Comparison of ENCODE assay signal across 8 cellular contexts in the genomic region with DNA sequence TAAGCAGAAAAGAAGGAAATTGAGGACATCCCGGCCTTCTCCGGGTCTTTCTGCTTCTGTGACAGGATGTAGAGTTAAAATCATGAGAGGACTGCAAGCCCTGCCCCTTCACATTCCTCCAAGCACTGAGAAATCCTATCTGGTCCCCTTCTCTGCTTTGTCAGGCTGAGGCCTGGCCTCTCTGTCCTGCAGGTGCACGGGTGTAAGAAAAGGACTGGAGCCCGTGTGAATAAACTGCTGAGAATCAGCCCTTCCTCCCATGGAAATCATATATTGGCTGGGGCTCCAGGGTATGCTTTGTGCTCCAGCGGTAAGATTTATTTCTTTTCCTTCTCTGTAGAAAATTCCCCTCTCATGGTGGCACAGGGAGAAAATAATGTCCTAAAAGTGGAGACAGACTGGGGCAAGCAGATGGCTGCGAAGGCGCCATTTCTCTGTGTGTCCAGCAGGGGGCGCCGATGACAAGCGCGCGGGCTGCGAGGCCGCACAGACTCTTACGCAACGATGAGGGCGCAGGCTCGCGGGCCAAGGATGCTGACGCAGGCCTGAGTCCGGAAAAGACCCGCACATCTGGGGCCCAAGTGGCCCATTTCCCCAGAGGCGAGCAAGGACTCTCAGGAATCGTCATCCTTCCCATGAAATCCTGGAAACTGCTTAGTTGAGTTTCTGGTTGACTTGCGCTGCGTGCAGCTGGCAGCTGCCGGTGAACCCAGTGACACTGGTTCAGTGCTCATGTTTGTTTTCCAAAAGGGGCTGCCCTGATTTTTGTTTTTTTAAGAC.
DNase-seq lines count a peak whose midpoint lies in the region; ATAC-seq, FAIRE-seq and TF ChIP-seq lines count a peak whose summit lies in the region.

No MANE protein-coding gene starts in this region.

- H3K27me3 ChIP-seq in Loucy (ENCODE audit: insufficient read depth, low read length, poor library complexity, severe bottlenecking): no peaks in the 10 kb centered on the region
- H3K27me3 ChIP-seq in RWPE2 (ENCODE audit: insufficient read depth, poor library complexity, severe bottlenecking): no peaks in the 10 kb centered on the region
- H3K27me3 ChIP-seq in gastroesophageal sphincter: no peaks in the 10 kb centered on the region
- H3K27me3 ChIP-seq in neuronal stem cell (ENCODE audit: control insufficient read depth in 3 of 3, insufficient read depth in 3 of 3, low read depth in 1 of 3, low read length in 3 of 3): no peaks in the 10 kb centered on the region
- H3K27me3 ChIP-seq in subcutaneous abdominal adipose tissue (ENCODE audit: control insufficient read depth in 5 of 5, insufficient read depth in 4 of 5, low read length in 5 of 5): no peaks in the 10 kb centered on the region

- H3K36me3 ChIP-seq in Loucy (ENCODE audit: insufficient read depth, low read length) (no peaks in the 10 kb centered on the region), RWPE2 (ENCODE audit: low read depth) (no peaks in the 10 kb centered on the region), gastroesophageal sphincter (no peaks in the 10 kb centered on the region), neuronal stem cell (replicated peaks in 1 of 2; ENCODE audit: control insufficient read depth in 2 of 2, insufficient read depth in 2 of 2, low read length in 2 of 2) (no peaks in the 10 kb centered on the region), subcutaneous abdominal adipose tissue (ENCODE audit: control insufficient read depth in 5 of 5, insufficient read depth in 5 of 5, low read length in 5 of 5) (no peaks in the 10 kb centered on the region)

- no peak for TF ChIP-seq POLR2A in gastroesophageal sphincter (IDR thresholded peaks at IDR 0.05)

- no peak overlapping the region for H3K14ac ChIP-seq in neuronal stem cell (ENCODE audit: low read length)

- DNase-seq in HCEC 1CT (peak; percentile 92), RWPE2 (ENCODE audit: low spot score) (no peak), activated gamma-delta T cell treated with Interleukin-2 at 50 U/mL for 16 hours (peak; percentile 69), neuronal stem cell (ENCODE audit: low spot score) (peak; percentile 68)

- H2AK5ac ChIP-seq in neuronal stem cell (ENCODE audit: low read depth, low read length): no peak overlapping the region

- WGBS in gastroesophageal sphincter (ENCODE audit: low coverage in 1 of 2), 2 donors: 45% methylated on average over 6 to 9 of the region's 27 CpGs
- WGBS in neuronal stem cell (ENCODE audit: extremely low coverage in 2 of 2, insufficient read length in 2 of 2, insufficient replicate concordance in 1 of 2), 2 donors: no CpG with 5 or more reads among the region's 27 CpGs

- H3K4me2 ChIP-seq in Loucy (ENCODE audit: low read depth, low read length, poor library complexity, severe bottlenecking) (peak overlapping the region; percentile 73), neuronal stem cell (ENCODE audit: insufficient read depth, low read length, poor library complexity, severe bottlenecking) (peak overlapping the region; percentile 84)

- H3K9ac ChIP-seq in Loucy (ENCODE audit: low read depth, low read length, poor library complexity, severe bottlenecking) (no peak overlapping the region), neuronal stem cell (ENCODE audit: low read depth, low read length, poor library complexity) (no peak overlapping the region), subcutaneous abdominal adipose tissue (ENCODE audit: low read length in 5 of 5) (no peak overlapping the region)

- peaks cover 6% of the 10 kb centered on the region for H3K4me1 ChIP-seq in Loucy (ENCODE audit: insufficient read depth, low read length, poor library complexity, severe bottlenecking)
- H3K4me1 ChIP-seq in RWPE2 (ENCODE audit: insufficient read depth, poor library complexity, severe bottlenecking): no peaks in the 10 kb centered on the region
- peaks cover 0 to 10% (median 0%) of the 10 kb centered on the region in 3 donors for H3K4me1 ChIP-seq in gastroesophageal sphincter
- H3K4me1 ChIP-seq in neuronal stem cell (ENCODE audit: control insufficient read depth in 2 of 2, insufficient read depth in 1 of 2, low read depth in 1 of 2, low read length in 2 of 2): peaks cover 0 to 2% of the 10 kb centered on the region in 2 donors
- H3K4me1 ChIP-seq in subcutaneous abdominal adipose tissue (ENCODE audit: control insufficient read depth in 5 of 5, insufficient read depth in 5 of 5, low read length in 5 of 5): peaks cover 0 to 6% (median 3%) of the 10 kb centered on the region in 5 donors

- ATAC-seq in RWPE2 (ENCODE audit: low read depth): peak; percentile 82
- ATAC-seq in gastroesophageal sphincter: peak; percentile 95

- H4K8ac ChIP-seq in neuronal stem cell (ENCODE audit: low read depth, low read length): no peak overlapping the region

- TF ChIP-seq EP300 in gastroesophageal sphincter (IDR thresholded peaks at IDR 0.05): no peak

- H2AFZ ChIP-seq in Loucy (ENCODE audit: low read length) (peak overlapping the region; percentile 89), neuronal stem cell (ENCODE audit: low read length) (peak overlapping the region; percentile 75)

- no peaks in the 10 kb centered on the region for H4K20me1 ChIP-seq in Loucy (ENCODE audit: insufficient read depth, low read length, poor library complexity, severe bottlenecking)

- H2BK12ac ChIP-seq in neuronal stem cell (ENCODE audit: low read length): no peak overlapping the region

- H3K4ac ChIP-seq in neuronal stem cell (ENCODE audit: low read length): no peak overlapping the region

- no peaks in the 10 kb centered on the region for H3K79me1 ChIP-seq in neuronal stem cell (ENCODE audit: low read depth, low read length)

- H2BK15ac ChIP-seq in neuronal stem cell (ENCODE audit: low read length): no peak overlapping the region

- H3K4me3 ChIP-seq in Loucy (ENCODE audit: low read length, poor library complexity, severe bottlenecking) (peak overlapping the region; percentile 68), RWPE2 (ENCODE audit: severe bottlenecking) (no peak overlapping the region), gastroesophageal sphincter (peak overlapping the region; percentile 6 to 44), neuronal stem cell (ENCODE audit: low read length in 2 of 2) (peak overlapping the region; percentile 41 to 69), subcutaneous abdominal adipose tissue (ENCODE audit: low read depth in 1 of 5, low read length in 5 of 5) (peak overlapping the region; percentile 30 to 66 (median 49))

- no peak overlapping the region for H4K91ac ChIP-seq in neuronal stem cell (ENCODE audit: low read depth, low read length, poor library complexity)

- no peak overlapping the region for H2BK5ac ChIP-seq in neuronal stem cell (ENCODE audit: low read length)

- TF ChIP-seq CTCF in Loucy (conservative IDR thresholded peaks at IDR 0.05; ENCODE audit: low read length) (peak; percentile 95), RWPE2 (IDR thresholded peaks at IDR 0.05; ENCODE audit: poor library complexity, severe bottlenecking) (peak; percentile 98), gastroesophageal sphincter (IDR thresholded peaks at IDR 0.05) (peak; percentile 97 to 99 (median 98))

- no peak overlapping the region for H3K27ac ChIP-seq in RWPE2 (ENCODE audit: poor library complexity, severe bottlenecking)
- H3K27ac ChIP-seq in gastroesophageal sphincter: peak overlapping the region in 3 of 4 donors; percentile 55 to 66 (median 65)
- no peak overlapping the region for H3K27ac ChIP-seq in neuronal stem cell (replicated peaks; ENCODE audit: low read length)
- H3K27ac ChIP-seq in subcutaneous abdominal adipose tissue (ENCODE audit: low read depth, low read length): peak overlapping the region; percentile 13

- no peaks in the 10 kb centered on the region for H3K9me2 ChIP-seq in Loucy (replicated peaks; ENCODE audit: low read depth, low read length)

- FAIRE-seq in G401.6 (lab: Jason Lieb, UNC): peak; percentile 50

- H3F3A ChIP-seq in Loucy (ENCODE audit: low read depth): no peaks in the 10 kb centered on the region

- H3K23ac ChIP-seq in neuronal stem cell (ENCODE audit: low read depth, low read length, poor library complexity): no peak overlapping the region

- peaks cover 5% of the 10 kb centered on the region; the same call in 1 of the 2 replicates for H3K9me3 ChIP-seq in Loucy (ENCODE audit: insufficient read depth, low read depth, low read length)
- H3K9me3 ChIP-seq in RWPE2 (ENCODE audit: severe bottlenecking): no peaks in the 10 kb centered on the region
- no peaks in the 10 kb centered on the region for H3K9me3 ChIP-seq in gastroesophageal sphincter
- peaks cover 0 to 3% of the 10 kb centered on the region in 2 donors for H3K9me3 ChIP-seq in neuronal stem cell (replicated peaks in 1 of 2; ENCODE audit: control insufficient read depth in 2 of 2, insufficient read depth in 1 of 2, low read depth in 1 of 2, low read length in 2 of 2)
- H3K9me3 ChIP-seq in subcutaneous abdominal adipose tissue (ENCODE audit: control insufficient read depth in 5 of 5, low read length in 5 of 5): no peaks in the 10 kb centered on the region

- no peak overlapping the region for H2BK120ac ChIP-seq in neuronal stem cell (ENCODE audit: low read depth, low read length)

- peak overlapping the region; percentile 53 for H3K18ac ChIP-seq in neuronal stem cell (ENCODE audit: low read length)

- no peaks in the 10 kb centered on the region for H3K79me2 ChIP-seq in Loucy (ENCODE audit: insufficient read depth, low read length)

Comparison
In these comparisons a context has a peak if more than half of its experiments do, and no peak if none do; other contexts are left out.
1. H3K27ac ChIP-seq: peak in gastroesophageal sphincter (3 of 4) and subcutaneous abdominal adipose tissue (single experiment); none in RWPE2 (single experiment) and neuronal stem cell (single experiment).
2. Peak in every context shown above with its lines, with median percentiles within 50 percentile points of each other: CTCF ChIP-seq.